7 cellular contexts compared by ENCODE assay signal in the genomic region with DNA sequence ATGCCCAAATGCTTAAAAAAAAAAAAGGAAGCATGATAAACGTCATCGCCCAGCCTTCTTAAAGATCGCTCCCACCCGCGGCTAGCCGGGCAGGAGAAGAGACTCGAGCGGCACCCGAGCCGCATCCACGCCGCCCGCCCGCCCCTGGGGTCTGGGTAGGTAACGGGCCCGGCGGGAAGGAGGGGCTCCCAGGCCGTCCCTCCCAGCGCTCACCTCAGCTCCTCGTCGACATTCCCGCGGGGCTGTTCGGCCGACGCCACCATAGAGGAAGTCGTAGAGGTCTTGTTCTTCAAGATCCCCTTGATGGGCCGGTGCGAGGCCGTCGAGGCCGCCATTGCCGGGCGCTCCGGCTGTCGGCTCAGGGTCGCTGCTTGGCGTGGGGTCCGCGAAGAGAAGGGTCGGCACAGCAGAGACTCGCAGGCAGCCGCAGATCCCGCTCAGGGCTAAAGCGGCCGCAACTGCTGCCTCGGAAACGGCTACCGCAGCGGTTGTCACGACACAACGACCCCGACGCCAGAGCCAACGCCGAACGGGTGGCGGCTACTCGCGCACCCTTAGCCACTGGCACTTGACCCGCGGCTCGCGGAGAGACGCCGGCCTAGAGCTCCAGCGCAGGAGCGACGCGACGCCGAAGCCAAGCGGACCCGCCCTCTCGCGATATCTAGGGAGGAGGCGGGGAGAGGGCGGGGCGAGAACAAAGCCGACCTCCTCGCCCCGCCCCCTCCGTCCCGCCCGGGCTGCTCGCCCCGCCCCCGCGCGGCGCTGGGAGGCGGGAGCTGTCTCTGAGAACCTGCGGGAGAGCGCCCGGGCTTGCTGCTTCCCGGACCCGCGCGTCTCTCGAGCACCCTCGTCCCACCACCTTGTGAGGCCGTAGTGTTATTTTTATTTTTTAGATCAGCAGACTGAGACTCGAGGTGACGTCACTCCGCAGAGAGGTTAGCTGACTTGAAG. TPM values are rescaled to one million over a fixed set of nuclear protein-coding genes. Genes with fewer than 3 reads are reported as not detected.
A peak's percentile ranks its signal among the peaks of the same experiment; 100 is the strongest.
DNase-seq lines count a peak whose midpoint lies in the region; ATAC-seq, FAIRE-seq and TF ChIP-seq lines count a peak whose summit lies in the region.

A gene (minus strand): TSS at position 635 of the 951 bp plus-strand sequence. CDS start 300 bp downstream, at position 335.

- H3K4me3 ChIP-seq in hepatocyte (peak within 1 kb of the TSS; percentile 84), retinal pigment epithelial cell (ENCODE audit: low read length) (peak within 1 kb of the TSS; percentile 79)

- H3K4me1 ChIP-seq in hepatocyte (ENCODE audit: insufficient read depth) = peaks cover 24% of the 10 kb centered on the region

- peak within 1 kb of the TSS; percentile 80 for H2AFZ ChIP-seq in hepatocyte

- H3K36me3 ChIP-seq in hepatocyte (replicated peaks; ENCODE audit: insufficient read depth, low read depth) = no peaks in the 10 kb centered on the region

- under 1% methylated on average over 74 of the region's 105 CpGs for whole genome bisulfite sequencing in hepatocyte (ENCODE audit: low lambda C conversion rate, missing lambda C conversion rate)

- H3K9me3 ChIP-seq in hepatocyte (ENCODE audit: low read depth) = no peaks in the 10 kb centered on the region

- H3K27me3 ChIP-seq in hepatocyte = no peaks in the 10 kb centered on the region

- peaks cover 48% of the 10 kb centered on the region for H3K79me2 ChIP-seq in hepatocyte

- FAIRE-seq in GM18507 (lab: Jason Lieb, UNC) = peak; percentile 74

- H3K9me2 ChIP-seq in hepatocyte (replicated peaks; ENCODE audit: insufficient read depth) = no peaks in the 10 kb centered on the region

- H3K4me2 ChIP-seq in hepatocyte = peak within 1 kb of the TSS; percentile 77

- DNase-seq in GM18507 (ENCODE audit: extremely low spot score, insufficient read length, low read depth) (peak; percentile 92), NCI-H2029 (lab: John Stamatoyannopoulos, UW) (peak; percentile 87), T1000 (lab: John Stamatoyannopoulos, UW) (peak; percentile 71), astrocyte of the hippocampus (ENCODE audit: low read depth, low spot score) (peak; percentile 97), hepatocyte (ENCODE audit: low spot score) (peak; percentile 97), retinal pigment epithelial cell (ENCODE audit: low read depth) (peak; percentile 44)

- peak; percentile 69 for ATAC-seq in HG02973 (IDR thresholded peaks at IDR 0.05; ENCODE audit: unreplicated experiment)

- H3K27ac ChIP-seq in hepatocyte = peak within 1 kb of the TSS; percentile 95

- H4K20me1 ChIP-seq in hepatocyte (ENCODE audit: insufficient read depth, poor library complexity, severe bottlenecking) = peaks cover 43% of the 10 kb centered on the region

- TF ChIP-seq CTCF in hepatocyte (IDR thresholded peaks at IDR 0.05; ENCODE audit: poor library complexity) = no peak
- TF ChIP-seq CTCF in retinal pigment epithelial cell (conservative IDR thresholded peaks at IDR 0.05; ENCODE audit: low read depth, low read length) = no peak

RNA-seq across cellular contexts. Expression of the gene that starts here (rescaled TPM):
- total RNA-seq in hepatocyte = 53.4 and 77.6 TPM in 2 replicates
- polyA plus RNA-seq in hepatocyte = 38.1 and 49.1 TPM in 2 replicates

Comparison
In these comparisons a context has a peak if more than half of its experiments do, and no peak if none do; other contexts are left out.
1. Peak in every context shown above with its lines: DNase-seq, ATAC-seq, H3K4me3 ChIP-seq and H3K27ac ChIP-seq.
2. DNase-seq: peak in every context shown above with its lines; median percentile 97 in astrocyte of the hippocampus; 97 in hepatocyte; 92 in GM18507; 87 in NCI-H2029; 71 in T1000; 44 in retinal pigment epithelial cell.